Comparison of ENCODE assay signal across 1 cellular context in genomic region chr17:49277638-49278037, GRCh38.
TF ChIP-seq lines count a peak whose summit lies in the region.

No MANE protein-coding gene starts in this region.

TF ChIP-seq in K562, 482 proteins besides CTCF, POLR2A, EP300 and RAD21:
- 0 out of 2 replicates have a peak, but pooled peaks have one; percentile 36 for TF ChIP-seq CEBPB (tag; IDR thresholded peaks at IDR 0.05)
- no peak for TF ChIP-seq NFYB (IDR thresholded peaks at IDR 0.05; ENCODE audit: extremely low read depth, insufficient read length)
- TF ChIP-seq NR2C2 (CRISPR knock-in tag; IDR thresholded peaks at IDR 0.05), result no peak
- TF ChIP-seq NR2C2 (tag; IDR thresholded peaks at IDR 0.05), result no peak
- no peak for TF ChIP-seq CEBPG (CRISPR knock-in tag; IDR thresholded peaks at IDR 0.05)
- 0 out of 4 replicates have a peak, but pooled peaks of 1 of the 2 experiments have one; percentile 32 for TF ChIP-seq CEBPG (tag; conservative IDR thresholded peaks at IDR 0.05 in 1 of 2, IDR thresholded peaks at IDR 0.05 in 1 of 2)
